ENCODE assay signal across 15 cellular contexts in the genomic region with DNA sequence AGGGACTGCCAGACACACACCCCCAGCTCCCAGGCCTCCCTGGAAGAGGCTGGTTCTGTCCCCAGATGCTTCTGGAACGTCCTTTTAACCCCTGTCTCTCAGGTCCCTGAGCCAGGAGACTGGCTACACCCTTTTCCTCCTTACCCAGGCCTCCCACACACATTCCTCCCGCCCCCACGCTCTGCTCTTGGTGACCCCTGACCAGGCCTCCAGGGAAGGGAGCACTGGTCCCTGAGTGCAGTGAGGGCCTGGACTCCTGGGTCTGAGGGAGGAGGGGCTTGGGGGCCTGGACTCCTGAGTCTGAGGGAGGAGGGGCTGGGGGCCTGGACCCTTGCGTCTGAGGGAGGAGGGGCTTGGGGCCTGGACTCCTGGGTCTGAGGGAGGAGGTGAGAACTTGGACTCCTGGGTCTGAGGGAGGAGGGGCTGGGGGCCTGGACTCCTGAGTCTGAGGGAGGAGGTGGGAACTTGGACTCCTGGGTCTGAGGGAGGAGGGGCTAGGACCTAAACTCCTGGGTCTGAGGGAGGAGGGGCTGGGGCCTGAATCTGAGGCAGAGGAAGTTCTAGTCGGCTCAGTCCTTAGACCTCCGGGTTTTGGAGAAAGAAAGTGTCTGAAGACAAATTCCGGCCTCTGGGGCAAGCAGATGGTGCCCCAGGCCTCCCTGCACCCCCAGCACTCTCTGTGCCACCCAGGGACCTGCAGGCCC. TPM values are rescaled to one million over a fixed set of nuclear protein-coding genes. Genes with fewer than 3 reads are reported as not detected.
A peak's percentile ranks its signal among the peaks of the same experiment; 100 is the strongest.
DNase-seq lines count a peak whose midpoint lies in the region; ATAC-seq and TF ChIP-seq lines count a peak whose summit lies in the region.
"Had no signal": no experiment of that assay in that cellular context is flagged by ENCODE, and none has a peak within 500 bp of the region (broad histone marks: within the 10 kb centered on the region; RNA-seq: fewer than 3 reads in every experiment).

No MANE protein-coding gene starts in this region.

- peaks cover 19% of the 10 kb centered on the region for H3K27me3 Mint-ChIP-seq in H9 (ENCODE audit: low read depth)
- H3K27me3 Mint-ChIP-seq in activated CD8-positive, alpha-beta T cell treated with anti-CD3 and anti-CD28 coated beads, Interleukin-2, amount 10 ng/mL, durations not matched to agents 7 days and 5 days (ENCODE audit: low read depth) = peaks cover 4% of the 10 kb centered on the region

- no peak overlapping the region for H3K4me3 ChIP-seq in mammary epithelial cell (replicated peaks in 1 of 3; ENCODE audit: insufficient read depth in 1 of 3, low read depth in 2 of 3, low read length in 3 of 3)
- H3K4me3 ChIP-seq in kidney epithelial cell (ENCODE audit: low read depth, low read length) = peak overlapping the region; percentile 9
- no peak overlapping the region for H3K4me3 ChIP-seq in WERI-Rb-1 (ENCODE audit: low read depth, low read length)
- H3K4me3 ChIP-seq: SJCRH30 had no signal

- H3K9ac ChIP-seq in H9 (ENCODE audit: extremely low read depth, insufficient read length, low read length) (no peak overlapping the region), mammary epithelial cell (ENCODE audit: insufficient read depth, low read length) (no peak overlapping the region)

- H3K27me3 ChIP-seq in H9 (ENCODE audit: insufficient read depth, low read length) = no peaks in the 10 kb centered on the region
- H3K27me3 ChIP-seq in mammary epithelial cell (ENCODE audit: insufficient read depth, low read length) = no peaks in the 10 kb centered on the region
- H3K27me3 ChIP-seq in kidney epithelial cell (ENCODE audit: control insufficient read depth, insufficient read depth, low read length) = no peaks in the 10 kb centered on the region
- H3K27me3 ChIP-seq in WERI-Rb-1 (ENCODE audit: insufficient read depth, low read depth, severe bottlenecking) = peaks cover 89% of the 10 kb centered on the region

- H3K27ac Mint-ChIP-seq in H9 = no peak overlapping the region
- H3K27ac Mint-ChIP-seq in activated CD8-positive, alpha-beta T cell treated with anti-CD3 and anti-CD28 coated beads, Interleukin-2, amount 10 ng/mL, durations not matched to agents 7 days and 5 days = no peak overlapping the region

- H4K5ac ChIP-seq in H9 (ENCODE audit: insufficient read length, low read depth, low read length) = no peak overlapping the region

- H2BK15ac ChIP-seq in H9 (ENCODE audit: low read depth, low read length) = no peak overlapping the region

- BruUV-seq in mammary epithelial cell (replicated peaks; lab: Mats Ljungman, UMichigan) = no TSS peak

- H2BK12ac ChIP-seq in H9 (ENCODE audit: insufficient read length, low read depth, low read length) = no peak overlapping the region

- H3K56ac ChIP-seq in H9 (ENCODE audit: insufficient read length, low read depth, low read length) = no peak overlapping the region

- no peak overlapping the region for H4K8ac ChIP-seq in H9 (replicated peaks; ENCODE audit: insufficient read length, low read depth, low read length)

- H2BK5ac ChIP-seq in H9 (ENCODE audit: insufficient read length, low read length) = no peak overlapping the region

- H3K27ac ChIP-seq in H9 (ENCODE audit: insufficient read length, low read depth, low read length) (no peak overlapping the region), mammary epithelial cell (ENCODE audit: insufficient read depth, low read depth, low read length) (peak overlapping the region; percentile 83), WERI-Rb-1 (no peak overlapping the region)
- H3K27ac ChIP-seq: SJCRH30 had no signal

- no peak overlapping the region for H3K14ac ChIP-seq in H9 (ENCODE audit: insufficient read depth, low read length)

- H3K23me2 ChIP-seq in H9 (ENCODE audit: insufficient read length, low read depth, low read length, poor library complexity, severe bottlenecking) = no peaks in the 10 kb centered on the region

- dilution Hi-C loops in mammary epithelial cell (cut with HindIII; ENCODE audit: low sequenced_read_pairs) = no loop called here

- H4K20me1 ChIP-seq in H9 (ENCODE audit: control insufficient read depth, insufficient read depth, insufficient read length) = no peaks in the 10 kb centered on the region
- no peaks in the 10 kb centered on the region for H4K20me1 ChIP-seq in mammary epithelial cell (ENCODE audit: insufficient read depth, low read length)

- H2AK5ac ChIP-seq in H9 (ENCODE audit: insufficient read length, low read length) = no peak overlapping the region

- H3K9me3 Mint-ChIP-seq in H9 = no peaks in the 10 kb centered on the region
- no peaks in the 10 kb centered on the region for H3K9me3 Mint-ChIP-seq in activated CD8-positive, alpha-beta T cell treated with anti-CD3 and anti-CD28 coated beads, Interleukin-2, amount 10 ng/mL, durations not matched to agents 7 days and 5 days (ENCODE audit: insufficient read depth)

- no peak overlapping the region for H4K91ac ChIP-seq in H9 (ENCODE audit: insufficient read length, low read depth, low read length)

- H3K4me3 Mint-ChIP-seq in H9 = no peak overlapping the region
- H3K4me3 Mint-ChIP-seq in activated CD8-positive, alpha-beta T cell treated with anti-CD3 and anti-CD28 coated beads, Interleukin-2, amount 10 ng/mL, durations not matched to agents 7 days and 5 days = no peak overlapping the region

- no peaks in the 10 kb centered on the region for H3K79me1 ChIP-seq in H9 (ENCODE audit: insufficient read depth, low read depth, low read length, poor library complexity, severe bottlenecking)

- intact Hi-C loops in mammary epithelial cell (cut with micrococcal nuclease) = loop anchor here (1.0 to 2.0 kb wide), 3 partner anchors 24 to 48 kb away; no protein-coding TSS in a partner anchor

- H3K36me3 ChIP-seq in mammary epithelial cell (ENCODE audit: insufficient read depth, low read length) = no peaks in the 10 kb centered on the region
- H3K36me3 ChIP-seq in kidney epithelial cell (ENCODE audit: control insufficient read depth, insufficient read depth, low read length) = no peaks in the 10 kb centered on the region
- H3K36me3 ChIP-seq in WERI-Rb-1 = no peaks in the 10 kb centered on the region
- H3K36me3 ChIP-seq: SJCRH30 had no signal

- H3K9me3 ChIP-seq in H9 (ENCODE audit: control insufficient read depth, low read depth, low read length) (no peaks in the 10 kb centered on the region), mammary epithelial cell (replicated peaks; ENCODE audit: insufficient read depth, low read length) (no peaks in the 10 kb centered on the region), WERI-Rb-1 (ENCODE audit: severe bottlenecking) (no peaks in the 10 kb centered on the region)
- H3K9me3 ChIP-seq: Caco-2, SJCRH30 had no signal

- H2BK120ac ChIP-seq in H9 (ENCODE audit: low read depth, low read length, poor library complexity, severe bottlenecking) = no peak overlapping the region

- H2AFZ ChIP-seq in H9 (ENCODE audit: low read length) (no peak overlapping the region), mammary epithelial cell (ENCODE audit: low read depth, low read length) (peak overlapping the region; percentile 50)

- in situ Hi-C loops in mammary epithelial cell (cut with MboI; ENCODE audit: low sequenced_read_pairs in 2 of 2) = no loop called here

- no peak for ATAC-seq in HG02981 (IDR thresholded peaks at IDR 0.05; ENCODE audit: unreplicated experiment)
- ATAC-seq in activated CD8-positive, alpha-beta T cell treated with anti-CD3 and anti-CD28 coated beads, Interleukin-2, amount 10 ng/mL, durations not matched to agents 7 days and 5 days = no peak

- H3K23ac ChIP-seq in H9 (ENCODE audit: insufficient read length, low read depth, low read length) = no peak overlapping the region

- CTCF ChIA-PET in mammary epithelial cell (lab: Charles Lee; ENCODE audit: low non-redundant PET) = no interaction called here
- CTCF ChIA-PET in activated CD8-positive, alpha-beta T cell treated with anti-CD3 and anti-CD28 coated beads, Interleukin-2, amount 10 ng/mL, durations not matched to agents 7 days and 5 days (lab: Charles Lee) = no interaction called here

- no peak overlapping the region for H2BK20ac ChIP-seq in H9 (ENCODE audit: low read depth, low read length, poor library complexity, severe bottlenecking)

- DNase-seq in H9 (no peak), mammary epithelial cell (no peak), kidney epithelial cell (ENCODE audit: low read depth) (no peak), renal cortical epithelial cell (ENCODE audit: low read depth) (peak; percentile 4), WERI-Rb-1 (no peak), cerebellar nuclear complex (lab: John Stamatoyannopoulos, UW) (no peak)
- DNase-seq in activated CD8-positive, alpha-beta T cell treated with anti-CD3 and anti-CD28 coated beads, Interleukin-2, amount 10 ng/mL, durations not matched to agents 7 days and 5 days = no peak
- DNase-seq: DND-41, NCI-H1694, NCI-H2171, NCI-H510A treated with DMSO at 0.1 percent for 48 hours, SJCRH30 had no signal

- no peaks in the 10 kb centered on the region for H3K79me2 ChIP-seq in H9 (ENCODE audit: insufficient read depth, low read length)
- H3K79me2 ChIP-seq in mammary epithelial cell (ENCODE audit: insufficient read depth, low read length) = no peaks in the 10 kb centered on the region

- POLR2A ChIA-PET in activated CD8-positive, alpha-beta T cell treated with anti-CD3 and anti-CD28 coated beads, Interleukin-2, amount 10 ng/mL, durations not matched to agents 7 days and 5 days (lab: Charles Lee) = no interaction called here

- peak overlapping the region; percentile 58 for H3K18ac ChIP-seq in H9 (ENCODE audit: insufficient read length, low read depth, low read length)

- H3K4me1 Mint-ChIP-seq in H9 = peaks cover 12 to 35% of the 10 kb centered on the region in 2 experiments
- H3K4me1 Mint-ChIP-seq in activated CD8-positive, alpha-beta T cell treated with anti-CD3 and anti-CD28 coated beads, Interleukin-2, amount 10 ng/mL, durations not matched to agents 7 days and 5 days (ENCODE audit: low read depth) = no peaks in the 10 kb centered on the region

- no peak for TF ChIP-seq CTCF in H9 (conservative IDR thresholded peaks at IDR 0.05)
- no peak for TF ChIP-seq CTCF in mammary epithelial cell (conservative IDR thresholded peaks at IDR 0.05 in 1 of 2, IDR thresholded peaks at IDR 0.05 in 1 of 2; ENCODE audit: extremely low read depth in 1 of 2, insufficient read depth in 1 of 2, low read depth in 1 of 2, low read length in 2 of 2)
- TF ChIP-seq CTCF in kidney epithelial cell (IDR thresholded peaks at IDR 0.05; ENCODE audit: insufficient read depth, low read length, poor library complexity, severe bottlenecking) = no peak
- no peak for TF ChIP-seq CTCF in WERI-Rb-1 (IDR thresholded peaks at IDR 0.05; ENCODE audit: low read depth, low read length)

- no peak overlapping the region for H3T11ph ChIP-seq in H9 (ENCODE audit: low read length)

- H3K4ac ChIP-seq in H9 (ENCODE audit: low read depth, low read length) = no peak overlapping the region

- no peak overlapping the region for H3K4me2 ChIP-seq in H9 (ENCODE audit: insufficient read depth, insufficient read length, low read length)
- peak overlapping the region; percentile 66 for H3K4me2 ChIP-seq in mammary epithelial cell (ENCODE audit: insufficient read depth, low read depth, low read length)

- H3K36me3 Mint-ChIP-seq in H9 (ENCODE audit: insufficient read depth in 1 of 3, low read depth in 3 of 3) = no peaks in the 10 kb centered on the region
- H3K36me3 Mint-ChIP-seq in activated CD8-positive, alpha-beta T cell treated with anti-CD3 and anti-CD28 coated beads, Interleukin-2, amount 10 ng/mL, durations not matched to agents 7 days and 5 days (ENCODE audit: low read depth) = no peaks in the 10 kb centered on the region

- WGBS in H9 (ENCODE audit: extremely low coverage, insufficient read length, low lambda C conversion rate) = no CpG with 5 or more reads among the region's 7 CpGs
- WGBS in mammary epithelial cell (ENCODE audit: low coverage, missing lambda C conversion rate) = 6% methylated on average over 4 of the region's 7 CpGs

- H3K4me1 ChIP-seq in H9 (ENCODE audit: insufficient read depth, low read length) (peaks cover 3% of the 10 kb centered on the region; the same call in 1 of the 2 replicates), mammary epithelial cell (ENCODE audit: insufficient read depth, low read length) (peaks cover 25% of the 10 kb centered on the region)
- H3K4me1 ChIP-seq: SJCRH30 had no signal

RNA-seq across cellular contexts. Expression of gene KLK6, which starts 0.5 kb away (rescaled TPM):
- total RNA-seq in H9 (2021) (2.6 and 3.4 TPM in 2 replicates), mammary epithelial cell (100 to 1,000 TPM in 1 of 2 donors, 10 to 100 TPM in 1; 12.7 to 175 TPM), kidney epithelial cell (33.5 and 39.9 TPM in 2 replicates), renal cortical epithelial cell (1.0 and 16.8 TPM in 2 replicates)
- 34.6 TPM for polyA plus RNA-seq in mammary epithelial cell
- 35.4 TPM for polyA minus RNA-seq in mammary epithelial cell
- not detected for total RNA-seq in activated CD8-positive, alpha-beta T cell treated with anti-CD3 and anti-CD28 coated beads, Interleukin-2, amount 10 ng/mL, durations not matched to agents 7 days and 5 days
- total RNA-seq: HT1080, SJCRH30 had no signal

RNA-seq across cellular contexts. Expression of gene KLK7, which starts 14.9 kb away (rescaled TPM):
- total RNA-seq in H9 (2021) (0.13 and 0.52 TPM in 2 replicates), mammary epithelial cell (100 to 1,000 TPM in 1 of 2 donors, 10 to 100 TPM in 1; 47.3 to 584 TPM), kidney epithelial cell (18.7 and 18.8 TPM in 2 replicates), renal cortical epithelial cell (0.30 and 10.8 TPM in 2 replicates)
- 196 TPM for polyA plus RNA-seq in mammary epithelial cell
- 231 TPM for polyA minus RNA-seq in mammary epithelial cell
- not detected for total RNA-seq in activated CD8-positive, alpha-beta T cell treated with anti-CD3 and anti-CD28 coated beads, Interleukin-2, amount 10 ng/mL, durations not matched to agents 7 days and 5 days
- total RNA-seq: Caco-2, HT1080, SJCRH30 had no signal

RNA-seq across cellular contexts. Expression of gene KLK5, which starts 16.0 kb away (rescaled TPM):
- total RNA-seq in H9 (2021) (not detected in 2 replicates), mammary epithelial cell (1,000 to 10,000 TPM in 1 of 2 donors, 100 to 1,000 TPM in 1; 485 to 1,207 TPM), kidney epithelial cell (10.8 and 11.3 TPM in 2 replicates), renal cortical epithelial cell (1.3 and 20.7 TPM in 2 replicates)
- 1,184 TPM for polyA plus RNA-seq in mammary epithelial cell
- 1,437 TPM for polyA minus RNA-seq in mammary epithelial cell
- not detected for total RNA-seq in activated CD8-positive, alpha-beta T cell treated with anti-CD3 and anti-CD28 coated beads, Interleukin-2, amount 10 ng/mL, durations not matched to agents 7 days and 5 days
- total RNA-seq: Caco-2, HT1080, SJCRH30 had no signal

RNA-seq across cellular contexts. Expression of gene KLK8, which starts 32.5 kb away (rescaled TPM):
- total RNA-seq in H9 (2021) (2.7 and 2.9 TPM in 2 replicates), mammary epithelial cell (10 to 100 TPM; 51.5 to 80.0 TPM), kidney epithelial cell (3.1 and 7.1 TPM in 2 replicates), renal cortical epithelial cell (5.4 TPM in 1 of 2 replicates, not detected in the other)
- polyA plus RNA-seq in mammary epithelial cell = 127 TPM
- 167 TPM for polyA minus RNA-seq in mammary epithelial cell
- total RNA-seq in activated CD8-positive, alpha-beta T cell treated with anti-CD3 and anti-CD28 coated beads, Interleukin-2, amount 10 ng/mL, durations not matched to agents 7 days and 5 days = not detected
- total RNA-seq: HT1080, SJCRH30 had no signal

RNA-seq across cellular contexts. Expression of gene KLK10, which starts 50.6 kb away (rescaled TPM):
- total RNA-seq in H9 (2021) (1.3 and 1.4 TPM in 2 replicates), mammary epithelial cell (10 to 100 TPM; 63.1 to 74.0 TPM), kidney epithelial cell (6.7 and 9.0 TPM in 2 replicates), renal cortical epithelial cell (0.60 and 17.4 TPM in 2 replicates)
- 232 TPM for polyA plus RNA-seq in mammary epithelial cell
- 300 TPM for polyA minus RNA-seq in mammary epithelial cell
- not detected for total RNA-seq in activated CD8-positive, alpha-beta T cell treated with anti-CD3 and anti-CD28 coated beads, Interleukin-2, amount 10 ng/mL, durations not matched to agents 7 days and 5 days
- total RNA-seq: Caco-2, HT1080, SJCRH30 had no signal

Comparison
In these comparisons a context has a peak if more than half of its experiments do, and no peak if none do; other contexts are left out.
1. RNA of gene KLK5, which starts 16.0 kb away (total RNA-seq): 485 to 1,207 TPM in mammary epithelial cell; 10.8 to 11.3 TPM in kidney epithelial cell, 1.3 to 20.7 TPM in renal cortical epithelial cell, not detected in H9 and not detected in activated CD8-positive, alpha-beta T cell treated with anti-CD3 and anti-CD28 coated beads, Interleukin-2, amount 10 ng/mL, durations not matched to agents 7 days and 5 days; every median in the first group is over 10 times any median in the second.